8 cellular contexts compared by ENCODE assay signal in the genomic region with DNA sequence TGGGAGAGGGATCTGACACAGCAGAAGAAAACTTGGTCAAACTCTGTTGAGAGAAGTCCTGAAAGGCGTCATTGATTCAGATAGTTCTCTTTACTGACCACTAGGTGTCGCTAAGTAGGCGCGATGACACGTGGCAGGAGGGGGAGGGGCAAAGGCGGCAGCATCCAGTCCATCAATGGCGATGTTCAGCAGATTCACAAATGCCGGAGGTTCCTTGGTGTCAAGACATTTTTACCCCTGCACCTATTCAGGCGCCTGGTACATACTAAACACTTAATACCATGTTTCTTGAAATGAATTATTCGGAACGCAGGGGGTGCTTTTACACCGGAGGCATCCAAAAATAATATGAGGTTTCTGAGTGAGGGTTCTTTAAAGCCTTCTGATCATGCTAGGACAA. TPM values are rescaled to one million over a fixed set of nuclear protein-coding genes. Genes with fewer than 3 reads are reported as not detected.
DNase-seq lines count a peak whose midpoint lies in the region; ATAC-seq and TF ChIP-seq lines count a peak whose summit lies in the region.

No MANE protein-coding gene starts in this region.

- no peaks in the 10 kb centered on the region for H3K36me3 Mint-ChIP-seq in CD4-positive, alpha-beta memory T cell
- H3K36me3 Mint-ChIP-seq in nephron progenitor cell (ENCODE audit: low read depth): no peaks in the 10 kb centered on the region

- H3K4me3 Mint-ChIP-seq in CD4-positive, alpha-beta memory T cell: peak overlapping the region; percentile 63 to 88 (median 79)
- no peak overlapping the region for H3K4me3 Mint-ChIP-seq in nephron progenitor cell

- peak overlapping the region; percentile 38 to 88 (median 83) for H3K27ac Mint-ChIP-seq in CD4-positive, alpha-beta memory T cell
- no peak overlapping the region for H3K27ac Mint-ChIP-seq in nephron progenitor cell

- H3K9me3 ChIP-seq in CD4-positive, alpha-beta memory T cell (ENCODE audit: control insufficient read depth in 1 of 2, low read length in 2 of 2): no peaks in the 10 kb centered on the region
- H3K9me3 ChIP-seq in stomach: no peaks in the 10 kb centered on the region

- no peak for TF ChIP-seq POLR2A in stomach (IDR thresholded peaks at IDR 0.05)

- no peaks in the 10 kb centered on the region for H3K36me3 ChIP-seq in CD4-positive, alpha-beta memory T cell (ENCODE audit: insufficient read depth, low read length)
- no peaks in the 10 kb centered on the region for H3K36me3 ChIP-seq in stomach

- no peaks in the 10 kb centered on the region for H3K27me3 Mint-ChIP-seq in CD4-positive, alpha-beta memory T cell
- H3K27me3 Mint-ChIP-seq in nephron progenitor cell (ENCODE audit: low read depth, poor library complexity): no peaks in the 10 kb centered on the region

- peak; percentile 74 to 82 (median 77) for DNase-seq in CD4-positive, alpha-beta memory T cell
- peak; percentile 46 for DNase-seq in HT1080 (ENCODE audit: low read depth)
- DNase-seq in OCI-M1 (lab: John Stamatoyannopoulos, UW): peak; percentile 86
- DNase-seq in activated CD8-positive, alpha-beta memory T cell treated with anti-CD3 and anti-CD28 coated beads, Interleukin-2, amount 50 U/mL, for 48 hours: peak; percentile 87
- DNase-seq in fibroblast of gingiva (ENCODE audit: low read depth): peak; percentile 46
- DNase-seq in nephron progenitor cell: peak; percentile 63
- peak; percentile 78 for DNase-seq in stomach

- no peak for TF ChIP-seq EP300 in stomach (IDR thresholded peaks at IDR 0.05)

- H3K27ac ChIP-seq in CD4-positive, alpha-beta memory T cell (ENCODE audit: low read depth, low read length): no peak overlapping the region
- H3K27ac ChIP-seq in stomach: peak overlapping the region in 1 of 5 donors; percentile 10

- intact Hi-C loops in CD4-positive, alpha-beta memory T cell (cut with micrococcal nuclease): loop anchor here (1.0 to 5.0 kb wide), 4 partner anchors 9 to 565 kb away; no protein-coding TSS in a partner anchor
- intact Hi-C loops in stomach (cut with DNase I; ENCODE audit: low total_unique reads): loop anchor here (5.0 kb wide), 1 partner anchor 85 kb away; no protein-coding TSS in a partner anchor

- CTCF ChIA-PET in CD4-positive, alpha-beta memory T cell (lab: Charles Lee; ENCODE audit: partially characterized antibody): interaction anchor here (3.7 kb wide), 1 partner anchor 79 kb away, joined by 78 read pairs; no protein-coding TSS in a partner anchor

- H3K4me1 ChIP-seq in CD4-positive, alpha-beta memory T cell (ENCODE audit: insufficient read depth, low read length): peaks cover 11% of the 10 kb centered on the region
- peaks cover 0 to 6% (median 2%) of the 10 kb centered on the region in 4 donors for H3K4me1 ChIP-seq in stomach

- no peaks in the 10 kb centered on the region for H3K9me3 Mint-ChIP-seq in CD4-positive, alpha-beta memory T cell
- H3K9me3 Mint-ChIP-seq in nephron progenitor cell: peaks cover 16% of the 10 kb centered on the region

- H3K4me1 Mint-ChIP-seq in CD4-positive, alpha-beta memory T cell: peaks cover 5 to 42% (median 19%) of the 10 kb centered on the region in 4 donors
- H3K4me1 Mint-ChIP-seq in nephron progenitor cell: peaks cover 14% of the 10 kb centered on the region

- peak; percentile 65 for TF ChIP-seq CTCF in nephron progenitor cell (IDR thresholded peaks at IDR 0.05)
- peak in 5 of 7 experiments; percentile 42 to 80 (median 59) for TF ChIP-seq CTCF in stomach (IDR thresholded peaks at IDR 0.05)

- H3K4me3 ChIP-seq in CD4-positive, alpha-beta memory T cell (ENCODE audit: low read length in 2 of 2): peak overlapping the region in 1 of 2 donors; percentile 11
- peak overlapping the region in 1 of 4 donors; percentile 13 for H3K4me3 ChIP-seq in stomach

- 27 to 46% (median 31%) methylated on average over 12 of the region's 12 CpGs for WGBS in stomach, 5 donors

- peak; percentile 42 for ATAC-seq in GM19452 (IDR thresholded peaks at IDR 0.05; ENCODE audit: unreplicated experiment)

- H3K27me3 ChIP-seq in CD4-positive, alpha-beta memory T cell (ENCODE audit: insufficient read depth, low read length): no peaks in the 10 kb centered on the region
- no peaks in the 10 kb centered on the region for H3K27me3 ChIP-seq in stomach

- POLR2A ChIA-PET in CD4-positive, alpha-beta memory T cell (lab: Charles Lee; ENCODE audit: partially characterized antibody): interaction anchor here (1.0 kb wide), 1 partner anchor 79 kb away, joined by 5 read pairs; no protein-coding TSS in a partner anchor

RNA-seq across cellular contexts. Expression of a gene that starts 3.0 kb away (rescaled TPM):
- total RNA-seq in CD4-positive, alpha-beta memory T cell: 10 to 100 TPM in 1 of 2 experiments, 1 to 10 TPM in 1; 9.1 to 10.7 TPM
- polyA plus RNA-seq in CD4-positive, alpha-beta memory T cell: 1 to 10 TPM; 5.7 to 7.3 TPM
- not detected in 2 replicates for total RNA-seq in HT1080 (2014; rRNA removed; shearing (Covaris generic))
- polyA plus RNA-seq in HT1080 (2015; cell fraction: cytosol; rRNA removed): 0.06 TPM in 1 of 2 replicates, not detected in the other
- not detected in 2 replicates for polyA plus RNA-seq in HT1080 (2015; cell fraction: nucleus; rRNA removed)
- 10 to 100 TPM in 1 of 5 donors, 1 to 10 TPM in 3, under 1 TPM in 1; 0.45 to 13.2 (median 2.6) TPM for total RNA-seq in stomach
- polyA plus RNA-seq in stomach: 10 to 100 TPM in 1 of 3 donors, 1 to 10 TPM in 2; 3.8 to 18.1 (median 5.5) TPM

RNA-seq across cellular contexts. Expression of a gene that starts 42.3 kb away (rescaled TPM):
- under 1 TPM in 1 of 2 experiments, not detected in 1; 0.29 TPM for total RNA-seq in CD4-positive, alpha-beta memory T cell
- polyA plus RNA-seq in CD4-positive, alpha-beta memory T cell: not detected
- 50.4 and 69.7 TPM in 2 replicates for total RNA-seq in HT1080 (2014; rRNA removed; shearing (Covaris generic))
- 58.2 and 58.7 TPM in 2 replicates for polyA plus RNA-seq in HT1080 (2015; cell fraction: cytosol; rRNA removed)
- 40.3 TPM in 2 replicates for polyA plus RNA-seq in HT1080 (2015; cell fraction: nucleus; rRNA removed)
- total RNA-seq in stomach: 100 to 1,000 TPM in 1 of 5 donors, 10 to 100 TPM in 2, 1 to 10 TPM in 1, not detected in 1; 6.2 to 107 (median 19.2) TPM
- polyA plus RNA-seq in stomach: 10 to 100 TPM in 2 of 3 donors, 1 to 10 TPM in 1; 8.3 to 28.0 (median 21.4) TPM
